1 cellular context compared by ENCODE assay signal in genomic region chr1:171359345-171359648, GRCh38. TPM values are rescaled to one million over a fixed set of nuclear protein-coding genes. Genes with fewer than 3 reads are reported as not detected.
"Had no signal": no experiment of that assay in that cellular context is flagged by ENCODE, and none has a peak within 500 bp of the region (broad histone marks: within the 10 kb centered on the region; RNA-seq: fewer than 3 reads in every experiment).

No MANE protein-coding gene starts in this region.

RNA-seq across cellular contexts. Expression of gene FMO4, which starts 45.3 kb away (rescaled TPM):
- total RNA-seq: HT-29 had no signal
